In the genomic region with DNA sequence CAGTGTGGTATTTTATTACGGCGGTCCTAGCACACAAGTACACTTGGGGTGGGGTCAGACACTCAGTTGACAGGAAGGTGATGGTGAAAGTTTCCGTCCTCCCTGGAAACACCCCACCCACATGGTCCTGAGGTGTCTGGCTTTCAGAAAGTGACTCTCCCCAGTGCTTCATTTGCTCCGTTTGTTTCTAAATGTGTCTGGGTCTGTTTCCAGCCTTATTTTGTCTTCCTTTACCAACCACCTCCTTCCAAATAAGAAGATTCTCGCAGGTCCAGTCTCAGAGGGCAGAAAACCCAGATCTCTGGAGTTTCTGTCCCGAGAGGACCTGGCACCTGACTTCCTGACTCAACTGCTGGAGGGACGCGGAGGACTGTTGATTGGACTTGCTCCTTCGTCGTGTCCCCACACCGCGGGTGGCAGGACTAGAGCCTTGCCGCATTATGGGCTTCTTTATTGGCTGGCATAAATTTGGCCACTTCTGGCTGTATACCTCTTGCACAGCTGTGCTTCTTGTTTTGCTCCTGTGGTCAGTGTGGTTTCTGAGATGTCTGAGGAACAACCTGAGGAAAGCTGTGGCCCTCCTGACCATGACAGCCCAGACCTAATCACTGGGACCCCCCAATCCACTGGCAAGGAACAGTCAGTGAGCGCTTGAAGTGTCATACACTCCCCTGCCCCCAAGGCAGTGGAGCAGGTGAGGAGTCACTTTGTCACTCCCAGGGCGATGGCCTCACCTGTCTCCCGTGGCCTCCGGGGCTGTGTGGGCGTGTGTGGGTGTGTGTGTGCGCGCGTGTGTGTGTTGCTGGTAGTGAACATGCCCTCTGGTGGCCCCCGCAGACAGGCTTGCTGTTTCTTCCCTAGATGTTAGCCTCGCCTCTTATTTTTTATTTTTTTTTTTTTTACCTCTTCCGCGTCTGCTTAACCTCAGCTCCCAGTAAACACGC, we compare ENCODE assay signal across 8 cellular contexts. TPM values are rescaled to one million over a fixed set of nuclear protein-coding genes. Genes with fewer than 3 reads are reported as not detected.
A peak's percentile ranks its signal among the peaks of the same experiment; 100 is the strongest.
DNase-seq lines count a peak whose midpoint lies in the region; ATAC-seq and TF ChIP-seq lines count a peak whose summit lies in the region.

No MANE protein-coding gene starts in this region.

- TF ChIP-seq POLR2A in spleen (IDR thresholded peaks at IDR 0.05) (no peak), body of pancreas (IDR thresholded peaks at IDR 0.05) (no peak)

- H3K4me3 ChIP-seq in spleen (peak overlapping the region in 2 of 8 donors; percentile 18 to 52), body of pancreas (no peak overlapping the region)

- ATAC-seq in GM18520 (IDR thresholded peaks at IDR 0.05; ENCODE audit: unreplicated experiment) (peak; percentile 18), HG03432 (IDR thresholded peaks at IDR 0.05; ENCODE audit: unreplicated experiment) (peak; percentile 27), body of pancreas (no peak)

- H3K27me3 ChIP-seq in spleen (replicated peaks in 1 of 7) (no peaks in the 10 kb centered on the region), body of pancreas (no peaks in the 10 kb centered on the region)

- H3K9me3 ChIP-seq in spleen (no peaks in the 10 kb centered on the region), body of pancreas (no peaks in the 10 kb centered on the region)

- 33 to 50% (median 43%) methylated on average over 26 of the region's 26 CpGs for WGBS in spleen, 5 donors
- WGBS in body of pancreas, 2 donors, result 80 to 83% methylated on average over 26 of the region's 26 CpGs

- peak; percentile 88 for DNase-seq in activated T-cell treated with anti-CD3 and anti-CD28 coated beads for 4 hours
- peak; percentile 91 for DNase-seq in spleen
- no peak for DNase-seq in NCI-H446 (lab: John Stamatoyannopoulos, UW)
- no peak for DNase-seq in ecto neural progenitor cell (ENCODE audit: low spot score)
- DNase-seq in body of pancreas, result no peak
- no peak for DNase-seq in OCI-M2 (lab: John Stamatoyannopoulos, UW; ENCODE audit: unreplicated experiment)

- H3K27ac ChIP-seq in spleen (peak overlapping the region in 6 of 8 donors; percentile 58 to 88 (median 84)), body of pancreas (no peak overlapping the region)

- intact Hi-C loops in spleen (cut with DNase I; ENCODE audit: low total_unique reads), result no loop called here
- intact Hi-C loops in body of pancreas (cut with DNase I), result no loop called here

- H3K36me3 ChIP-seq in spleen (no peaks in the 10 kb centered on the region), body of pancreas (replicated peaks in 1 of 2; ENCODE audit: insufficient read depth in 1 of 2, low read depth in 2 of 2) (no peaks in the 10 kb centered on the region)

- TF ChIP-seq CTCF in spleen (IDR thresholded peaks at IDR 0.05 in 8 of 11, conservative IDR thresholded peaks at IDR 0.05 in 3 of 11) (peak in 7 of 11 experiments; percentile 13 to 43 (median 23)), body of pancreas (IDR thresholded peaks at IDR 0.05) (no peak)

- H3K4me1 ChIP-seq in spleen (peaks cover 11 to 36% (median 29%) of the 10 kb centered on the region in 6 donors), body of pancreas (no peaks in the 10 kb centered on the region)

RNA-seq across cellular contexts. Expression of gene MEX3C, which starts 45.6 kb away (rescaled TPM):
- total RNA-seq in spleen (10 to 100 TPM; 36.9 to 56.7 (median 43.9) TPM), body of pancreas (10 to 100 TPM; 16.5 to 16.6 TPM)
- 10 to 100 TPM; 10.2 to 17.0 (median 16.9) TPM for polyA plus RNA-seq in spleen

Comparison
In these comparisons a context has a peak if more than half of its experiments do, and no peak if none do; other contexts are left out.
1. DNase-seq: peak in activated T-cell treated with anti-CD3 and anti-CD28 coated beads for 4 hours (single experiment) and spleen (single experiment); none in NCI-H446 (0 of 2), ecto neural progenitor cell (single experiment), body of pancreas (0 of 4) and OCI-M2 (single experiment).
2. H3K27ac ChIP-seq: peak in spleen (6 of 8); none in body of pancreas (0 of 4).
3. CTCF ChIP-seq: peak in spleen (7 of 11); none in body of pancreas (0 of 7).